Comparison of ENCODE assay signal across 18 cellular contexts in genomic region chr18:75752864-75753263, GRCh38.
"Had no signal": no experiment of that assay in that cellular context is flagged by ENCODE, and none has a peak within 500 bp of the region (broad histone marks: within the 10 kb centered on the region; RNA-seq: fewer than 3 reads in every experiment).

No MANE protein-coding gene starts in this region.

- FAIRE-seq: keratinocyte had no signal

- H3K27me3 ChIP-seq: colonic mucosa, foreskin keratinocyte, stomach, upper lobe of left lung had no signal

- H3K27ac ChIP-seq: colonic mucosa, epithelial cell of prostate, foreskin keratinocyte, prostate gland, stomach, upper lobe of left lung had no signal

- H3K9me3 ChIP-seq: colonic mucosa, prostate gland, stomach, upper lobe of left lung had no signal

- H3K4me1 ChIP-seq: colonic mucosa, foreskin keratinocyte, prostate gland, stomach, upper lobe of left lung had no signal

- H3K4me3 ChIP-seq: colonic mucosa, prostate gland, stomach, upper lobe of left lung had no signal

- DNase-seq: activated CD4-positive, alpha-beta T cell treated with anti-CD3 and anti-CD28 coated beads, Interleukin-2, amount 10 ng/mL, durations not matched to agents 7 days and 5 days; activated CD8-positive, alpha-beta T cell treated with anti-CD3 and anti-CD28 coated beads, Interleukin-2, amount 10 ng/mL, durations not matched to agents 7 days and 5 days; activated naive CD4-positive, alpha-beta T cell treated with anti-CD3 and anti-CD28 coated beads for 36 hours; activated T-cell treated with anti-CD3 and anti-CD28 coated beads, Interleukin-2, amount 50 U/mL, for 24 hours; caudate nucleus; colonic mucosa; endodermal cell; foreskin keratinocyte; hypothalamus; naive B cell; right cardiac atrium; stomach had no signal

- H3K36me3 ChIP-seq: colonic mucosa, prostate gland, stomach, upper lobe of left lung had no signal

- ATAC-seq: activated CD4-positive, CD25-positive, alpha-beta regulatory T cell treated with anti-CD3 and anti-CD28 coated beads, Interleukin-2, amount 50 U/mL, for 24 hours; activated CD8-positive, alpha-beta T cell treated with anti-CD3 and anti-CD28 coated beads, Interleukin-2, amount 10 ng/mL, durations not matched to agents 7 days and 5 days; foreskin keratinocyte; left lobe of liver; right cardiac atrium had no signal
